Comparison of ENCODE assay signal across 16 cellular contexts in the genomic region with DNA sequence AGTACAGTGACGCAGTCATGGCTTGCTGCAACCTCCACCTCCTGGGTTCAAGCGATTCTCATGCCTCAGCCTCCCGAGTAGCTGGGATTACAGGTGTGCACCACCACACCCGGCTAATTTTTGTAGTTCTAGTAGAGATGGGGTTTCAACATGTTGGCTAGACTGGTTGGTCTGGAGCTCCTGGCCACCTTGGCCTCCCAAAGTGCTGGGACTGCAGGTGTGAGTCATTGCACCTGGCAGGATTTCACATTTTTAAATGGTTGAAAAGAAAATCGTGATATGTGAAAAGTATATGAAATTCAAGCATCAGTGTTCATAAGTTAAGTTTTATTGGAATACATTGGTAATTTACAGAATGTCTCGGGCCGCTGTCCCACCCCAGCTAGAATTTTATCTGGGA.
"Had no signal": no experiment of that assay in that cellular context is flagged by ENCODE, and none has a peak within 500 bp of the region (broad histone marks: within the 10 kb centered on the region; RNA-seq: fewer than 3 reads in every experiment).

No MANE protein-coding gene starts in this region.

- FAIRE-seq: islet of Langerhans, urothelium cell line had no signal

- H3K4me3 Mint-ChIP-seq: effector memory CD8-positive, alpha-beta T cell had no signal

- ATAC-seq: effector memory CD8-positive, alpha-beta T cell; heart left ventricle; psoas muscle had no signal

- H3K27me3 ChIP-seq: heart left ventricle, neutrophil, sigmoid colon had no signal

- H3K27me3 Mint-ChIP-seq: naive B cell, type B pancreatic cell had no signal

- H3K4me3 ChIP-seq: heart left ventricle, psoas muscle, sigmoid colon, skin epidermis had no signal

- H3K9me3 ChIP-seq: heart left ventricle, neutrophil, psoas muscle, sigmoid colon had no signal

- DNase-seq: effector memory CD8-positive, alpha-beta T cell; foreskin melanocyte; hypothalamus; kidney glomerular epithelial cell; naive B cell; nephron progenitor cell; psoas muscle; sigmoid colon; stimulated activated CD4-positive, alpha-beta T cell treated with anti-CD3 and anti-CD28 coated beads, Interleukin-2, amount 100 ng/mL, for 24 hours; stimulated activated naive CD4-positive, alpha-beta T cell treated with Interleukin-2 at 50 U/mL for 16 hours had no signal

- H3K27ac Mint-ChIP-seq: effector memory CD8-positive, alpha-beta T cell; nephron progenitor cell had no signal

- H3K36me3 ChIP-seq: heart left ventricle, neutrophil, sigmoid colon had no signal

- H3K27ac ChIP-seq: heart left ventricle, neutrophil, psoas muscle, sigmoid colon had no signal

- H3K9me3 Mint-ChIP-seq: effector memory CD8-positive, alpha-beta T cell; naive B cell; nephron progenitor cell; type B pancreatic cell had no signal
